In the genomic region with DNA sequence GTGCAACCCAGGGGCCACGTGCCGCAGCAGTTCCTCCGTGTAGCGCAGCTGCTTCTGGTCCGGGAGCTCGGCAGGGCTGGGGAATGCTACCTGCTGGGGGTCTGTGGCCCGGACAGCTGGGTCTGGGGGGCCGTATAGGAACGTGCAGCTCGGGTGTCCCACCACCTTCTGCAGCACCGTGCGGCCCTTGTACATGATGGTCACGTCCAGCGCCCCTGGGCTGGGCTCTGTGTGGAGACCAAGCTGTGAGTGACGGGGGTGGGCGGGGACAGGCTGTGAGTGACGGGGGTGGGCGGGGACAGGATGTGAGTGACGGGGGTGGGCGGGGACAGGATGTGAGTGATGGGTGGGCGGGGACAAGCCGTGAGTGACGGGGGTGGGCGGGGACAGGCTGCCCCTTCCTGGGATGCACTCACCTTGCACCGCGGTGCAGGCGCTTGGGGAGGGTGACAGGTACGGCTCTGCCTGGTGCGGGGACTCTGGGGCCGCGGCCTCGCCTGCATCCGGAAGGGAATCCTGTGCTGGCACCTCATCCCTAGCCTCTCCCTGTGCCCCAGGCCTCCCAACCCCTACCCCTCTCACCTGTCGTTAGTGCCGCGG, we compare ENCODE assay signal across 10 cellular contexts. TPM values are rescaled to one million over a fixed set of nuclear protein-coding genes. Genes with fewer than 3 reads are reported as not detected.
DNase-seq lines count a peak whose midpoint lies in the region; ATAC-seq and TF ChIP-seq lines count a peak whose summit lies in the region.
"Had no signal": no experiment of that assay in that cellular context is flagged by ENCODE, and none has a peak within 500 bp of the region (broad histone marks: within the 10 kb centered on the region; RNA-seq: fewer than 3 reads in every experiment).

No MANE protein-coding gene starts in this region.

- H3K9me3 ChIP-seq in Peyer's patch, result no peaks in the 10 kb centered on the region
- H3K9me3 ChIP-seq in heart right ventricle, result no peaks in the 10 kb centered on the region
- H3K9me3 ChIP-seq: adrenal gland had no signal

- TF ChIP-seq CTCF in Peyer's patch (IDR thresholded peaks at IDR 0.05), result no peak
- TF ChIP-seq CTCF in heart right ventricle (IDR thresholded peaks at IDR 0.05), result no peak

- 64 to 70% methylated on average over 32 to 36 of the region's 36 CpGs for WGBS in heart right ventricle, 2 donors

- intact Hi-C loops in heart right ventricle (cut with DNase I), result loop anchor here in 1 of 10 donors (5.0 kb wide), 1 partner anchor 36 kb away; a partner anchor contains a TSS

- peak; percentile 39 to 50 for TF ChIP-seq POLR2A in Peyer's patch (IDR thresholded peaks at IDR 0.05)

- peak overlapping the region in 3 of 4 donors; percentile 15 to 79 (median 67) for H3K4me3 ChIP-seq in Peyer's patch
- peak overlapping the region in 3 of 10 donors; percentile 67 to 85 (median 69) for H3K4me3 ChIP-seq in heart right ventricle
- H3K4me3 ChIP-seq: adrenal gland had no signal

- H3K27me3 ChIP-seq in Peyer's patch, result no peaks in the 10 kb centered on the region
- H3K27me3 ChIP-seq in heart right ventricle, result no peaks in the 10 kb centered on the region
- H3K27me3 ChIP-seq: adrenal gland had no signal

- ATAC-seq in heart right ventricle, result peak in 5 of 8 donors; percentile 0 to 17 (median 1)
- ATAC-seq in HG03439 (IDR thresholded peaks at IDR 0.05; ENCODE audit: unreplicated experiment), result no peak
- ATAC-seq in HG02678 (IDR thresholded peaks at IDR 0.05; ENCODE audit: unreplicated experiment), result no peak

- H3K4me1 ChIP-seq in Peyer's patch, result peaks cover 10 to 53% (median 23%) of the 10 kb centered on the region in 4 donors
- H3K4me1 ChIP-seq in heart right ventricle, result peaks cover 13 to 47% (median 32%) of the 10 kb centered on the region in 9 donors

- peaks cover 0 to 53% (median 3%) of the 10 kb centered on the region in 3 donors for H3K36me3 ChIP-seq in Peyer's patch
- peaks cover 0 to 68% (median 45%) of the 10 kb centered on the region in 9 donors for H3K36me3 ChIP-seq in heart right ventricle

- H3K27ac ChIP-seq in Peyer's patch (peak overlapping the region; percentile 94 to 96 (median 95)), heart right ventricle (peak overlapping the region in 8 of 10 donors; percentile 64 to 98 (median 96))

- DNase-seq in NCI-H1417 (lab: John Stamatoyannopoulos, UW), result peak; percentile 22 to 63 (median 61)
- DNase-seq in NCI-H1417 treated with DMSO at 0.1 percent for 48 hours (lab: John Stamatoyannopoulos, UW), result no peak
- peak; percentile 89 to 97 (median 95) for DNase-seq in Peyer's patch
- peak; percentile 61 for DNase-seq in activated effector memory CD4-positive, alpha-beta T cell treated with Interleukin-2 at 50 U/mL for 16 hours
- DNase-seq in heart right ventricle, result peak; percentile 57 to 61
- peak; percentile 73 to 86 for DNase-seq in stimulated activated CD4-positive, alpha-beta T cell treated with anti-CD3 and anti-CD28 coated beads, Interleukin-15, amount 100 ng/mL, for 48 hours (ENCODE audit: low read depth in 2 of 2)

RNA-seq across cellular contexts. Expression of a gene that starts 2.3 kb away (rescaled TPM):
- total RNA-seq in Peyer's patch (10 to 100 TPM; 28.1 to 80.9 (median 58.4) TPM), heart right ventricle (10 to 100 TPM in 5 of 10 donors, 1 to 10 TPM in 5; 4.5 to 20.2 (median 9.9) TPM)
- 10 to 100 TPM; 12.2 to 48.4 TPM for polyA plus RNA-seq in heart right ventricle

RNA-seq across cellular contexts. Expression of a gene that starts 11.3 kb away (rescaled TPM):
- total RNA-seq in Peyer's patch (1,000 to 10,000 TPM in 3 of 4 donors, 10 to 100 TPM in 1; 77.6 to 1,696 (median 1,274) TPM), heart right ventricle (not detected)
- polyA plus RNA-seq in heart right ventricle, result not detected
- polyA plus RNA-seq: AG04450 had no signal

RNA-seq across cellular contexts. Expression of a gene that starts 13.5 kb away (rescaled TPM):
- total RNA-seq in Peyer's patch (10 to 100 TPM in 1 of 4 donors, not detected in 3; 12.6 TPM), heart right ventricle (1 to 10 TPM in 2 of 10 donors, under 1 TPM in 1, not detected in 7; 0.99 to 2.0 (median 1.0) TPM)
- polyA plus RNA-seq in heart right ventricle, result under 1 TPM in 1 of 2 donors, not detected in 1; 0.64 TPM
- total RNA-seq: adrenal gland had no signal
- polyA plus RNA-seq: AG04450 had no signal

RNA-seq across cellular contexts. Expression of a gene that starts 23.6 kb away (rescaled TPM):
- 1 to 10 TPM in 2 of 4 donors, not detected in 2; 1.6 to 3.0 TPM for total RNA-seq in Peyer's patch
- under 1 TPM in 6 of 10 donors, not detected in 4; 0.19 to 0.72 (median 0.49) TPM for total RNA-seq in heart right ventricle
- under 1 TPM in 1 of 2 donors, not detected in 1; 0.09 TPM for polyA plus RNA-seq in heart right ventricle

RNA-seq across cellular contexts. Expression of a gene that starts 37.2 kb away (rescaled TPM):
- 10 to 100 TPM; 48.4 to 88.0 (median 57.8) TPM for total RNA-seq in Peyer's patch
- total RNA-seq in heart right ventricle, result 10 to 100 TPM; 14.7 to 23.0 (median 18.5) TPM
- polyA plus RNA-seq in heart right ventricle, result 10 to 100 TPM; 10.5 to 19.1 TPM

Comparison
In these comparisons a context has a peak if more than half of its experiments do, and no peak if none do; other contexts are left out.
1. ATAC-seq: peak in heart right ventricle (5 of 8); none in HG03439 (single experiment) and HG02678 (single experiment).
2. RNA of a gene that starts 11.3 kb away (total RNA-seq): 77.6 to 1,696 TPM in Peyer's patch; not detected in heart right ventricle; every median in the first group is over 10 times any median in the second.